Comparison of ENCODE assay signal across 30 cellular contexts in the genomic region with DNA sequence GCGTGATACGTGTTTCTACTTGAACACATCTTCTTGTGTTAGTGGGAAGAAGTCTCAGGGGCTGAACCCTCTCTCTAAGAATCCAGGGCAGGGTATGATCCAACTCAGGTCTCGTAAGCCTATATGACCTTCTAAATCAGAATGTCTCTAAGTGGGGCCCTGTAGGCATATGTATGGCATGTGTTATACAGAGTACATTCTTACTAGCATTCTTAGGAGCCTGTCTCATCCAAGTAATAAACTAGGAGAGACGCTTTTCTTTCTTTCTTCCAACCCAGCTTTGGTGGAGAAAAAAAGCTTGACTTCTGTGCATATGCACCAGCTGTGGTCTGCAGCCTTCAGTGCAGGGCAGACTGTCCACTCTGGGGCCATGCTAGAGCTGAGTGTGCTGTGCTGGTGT.
"Had no signal": no experiment of that assay in that cellular context is flagged by ENCODE, and none has a peak within 500 bp of the region (broad histone marks: within the 10 kb centered on the region; RNA-seq: fewer than 3 reads in every experiment).

No MANE protein-coding gene starts in this region.

- DNase-seq: colonic mucosa; effector CD8-positive, alpha-beta T cell; foreskin keratinocyte; heart right ventricle; hypothalamus; immature natural killer cell; islet precursor cell; kidney glomerular epithelial cell; mucosa of descending colon; naive B cell; occipital lobe; ovary; posterior cingulate gyrus; psoas muscle; right cardiac atrium; small intestine; stimulated activated CD4-positive, alpha-beta T cell treated with anti-CD3 and anti-CD28 coated beads, Interleukin-15, amount 100 ng/mL, for 24 hours; stimulated activated CD4-positive, alpha-beta T cell treated with anti-CD3 and anti-CD28 coated beads, Interleukin-2, amount 100 ng/mL, for 48 hours; stimulated activated naive B cell treated with anti-CD40 and anti-IgM and Interleukin-4, amounts not matched to agents 10 μg/mL and 1 μg/mL and 100 μg/mL, for 72 hours; upper lobe of left lung had no signal

- H3K4me3 Mint-ChIP-seq: dendritic cell treated with granulocyte-macrophage colony-stimulating factor and Interleukin-4, amounts not matched to agents 40 ng/mL and 50 ng/mL, for 4 days; immature natural killer cell; memory B cell; mesothelial cell of epicardium; naive B cell; nephron; stimulated activated naive B cell treated with anti-CD40 and anti-IgM and Interleukin-4, amounts not matched to agents 10 μg/mL and 1 μg/mL and 100 μg/mL, for 72 hours; stimulated activated naive CD8-positive, alpha-beta T cell treated with anti-CD3 and anti-CD28 coated beads, Interleukin-15, Interleukin-2, amounts not matched to agents 100 ng/mL and 50 ng/mL, for 24 hours had no signal

- H3K4me1 Mint-ChIP-seq: memory B cell; mesothelial cell of epicardium; stimulated activated naive B cell treated with anti-CD40 and anti-IgM and Interleukin-4, amounts not matched to agents 10 μg/mL and 1 μg/mL and 100 μg/mL, for 72 hours had no signal

- H3K9me3 ChIP-seq: colonic mucosa, esophagus muscularis mucosa, gastroesophageal sphincter, heart right ventricle, mucosa of descending colon, ovary, psoas muscle, thoracic aorta, tibial nerve, upper lobe of left lung had no signal

- H3K4me3 ChIP-seq: colonic mucosa, esophagus muscularis mucosa, gastroesophageal sphincter, heart right ventricle, lung, mucosa of descending colon, ovary, psoas muscle, thoracic aorta, tibial nerve, upper lobe of left lung had no signal

- ATAC-seq: foreskin keratinocyte; gastroesophageal sphincter; heart right ventricle; mucosa of descending colon; psoas muscle; right cardiac atrium; stimulated activated naive B cell treated with anti-CD40 and anti-IgM and Interleukin-4, amounts not matched to agents 10 μg/mL and 1 μg/mL and 100 μg/mL, for 72 hours had no signal

- H3K27me3 ChIP-seq: colonic mucosa, esophagus muscularis mucosa, foreskin keratinocyte, gastroesophageal sphincter, heart right ventricle, ovary, tibial nerve, upper lobe of left lung had no signal

- H3K4me1 ChIP-seq: colonic mucosa, foreskin keratinocyte, heart right ventricle, psoas muscle, upper lobe of left lung had no signal

- H3K36me3 ChIP-seq: colonic mucosa, ovary had no signal

- H3K9me3 Mint-ChIP-seq: dendritic cell treated with granulocyte-macrophage colony-stimulating factor and Interleukin-4, amounts not matched to agents 40 ng/mL and 50 ng/mL, for 4 days; immature natural killer cell; memory B cell; mesothelial cell of epicardium; naive B cell; nephron; stimulated activated naive B cell treated with anti-CD40 and anti-IgM and Interleukin-4, amounts not matched to agents 10 μg/mL and 1 μg/mL and 100 μg/mL, for 72 hours; stimulated activated naive CD8-positive, alpha-beta T cell treated with anti-CD3 and anti-CD28 coated beads, Interleukin-15, Interleukin-2, amounts not matched to agents 100 ng/mL and 50 ng/mL, for 24 hours had no signal

- H3K27ac Mint-ChIP-seq: dendritic cell treated with granulocyte-macrophage colony-stimulating factor and Interleukin-4, amounts not matched to agents 40 ng/mL and 50 ng/mL, for 4 days; mesothelial cell of epicardium; nephron; stimulated activated naive B cell treated with anti-CD40 and anti-IgM and Interleukin-4, amounts not matched to agents 10 μg/mL and 1 μg/mL and 100 μg/mL, for 72 hours; stimulated activated naive CD8-positive, alpha-beta T cell treated with anti-CD3 and anti-CD28 coated beads, Interleukin-15, Interleukin-2, amounts not matched to agents 100 ng/mL and 50 ng/mL, for 24 hours had no signal

- H3K27me3 Mint-ChIP-seq: dendritic cell treated with granulocyte-macrophage colony-stimulating factor and Interleukin-4, amounts not matched to agents 40 ng/mL and 50 ng/mL, for 4 days; memory B cell; naive B cell; stimulated activated naive B cell treated with anti-CD40 and anti-IgM and Interleukin-4, amounts not matched to agents 10 μg/mL and 1 μg/mL and 100 μg/mL, for 72 hours; stimulated activated naive CD8-positive, alpha-beta T cell treated with anti-CD3 and anti-CD28 coated beads, Interleukin-15, Interleukin-2, amounts not matched to agents 100 ng/mL and 50 ng/mL, for 24 hours had no signal

- H3K27ac ChIP-seq: colonic mucosa, esophagus muscularis mucosa, foreskin keratinocyte, gastroesophageal sphincter, heart right ventricle, ovary, psoas muscle, thoracic aorta, tibial nerve, upper lobe of left lung had no signal
